Comparison of ENCODE assay signal across 1 cellular context in genomic region chr2:3659447-3660432, GRCh38.
TF ChIP-seq lines count a peak whose summit lies in the region.

No MANE protein-coding gene starts in this region.

TF ChIP-seq in HepG2, 621 proteins besides CTCF, POLR2A, EP300 and RAD21 (continued from another document and continues in another):
- TF ChIP-seq, protein P1, sequence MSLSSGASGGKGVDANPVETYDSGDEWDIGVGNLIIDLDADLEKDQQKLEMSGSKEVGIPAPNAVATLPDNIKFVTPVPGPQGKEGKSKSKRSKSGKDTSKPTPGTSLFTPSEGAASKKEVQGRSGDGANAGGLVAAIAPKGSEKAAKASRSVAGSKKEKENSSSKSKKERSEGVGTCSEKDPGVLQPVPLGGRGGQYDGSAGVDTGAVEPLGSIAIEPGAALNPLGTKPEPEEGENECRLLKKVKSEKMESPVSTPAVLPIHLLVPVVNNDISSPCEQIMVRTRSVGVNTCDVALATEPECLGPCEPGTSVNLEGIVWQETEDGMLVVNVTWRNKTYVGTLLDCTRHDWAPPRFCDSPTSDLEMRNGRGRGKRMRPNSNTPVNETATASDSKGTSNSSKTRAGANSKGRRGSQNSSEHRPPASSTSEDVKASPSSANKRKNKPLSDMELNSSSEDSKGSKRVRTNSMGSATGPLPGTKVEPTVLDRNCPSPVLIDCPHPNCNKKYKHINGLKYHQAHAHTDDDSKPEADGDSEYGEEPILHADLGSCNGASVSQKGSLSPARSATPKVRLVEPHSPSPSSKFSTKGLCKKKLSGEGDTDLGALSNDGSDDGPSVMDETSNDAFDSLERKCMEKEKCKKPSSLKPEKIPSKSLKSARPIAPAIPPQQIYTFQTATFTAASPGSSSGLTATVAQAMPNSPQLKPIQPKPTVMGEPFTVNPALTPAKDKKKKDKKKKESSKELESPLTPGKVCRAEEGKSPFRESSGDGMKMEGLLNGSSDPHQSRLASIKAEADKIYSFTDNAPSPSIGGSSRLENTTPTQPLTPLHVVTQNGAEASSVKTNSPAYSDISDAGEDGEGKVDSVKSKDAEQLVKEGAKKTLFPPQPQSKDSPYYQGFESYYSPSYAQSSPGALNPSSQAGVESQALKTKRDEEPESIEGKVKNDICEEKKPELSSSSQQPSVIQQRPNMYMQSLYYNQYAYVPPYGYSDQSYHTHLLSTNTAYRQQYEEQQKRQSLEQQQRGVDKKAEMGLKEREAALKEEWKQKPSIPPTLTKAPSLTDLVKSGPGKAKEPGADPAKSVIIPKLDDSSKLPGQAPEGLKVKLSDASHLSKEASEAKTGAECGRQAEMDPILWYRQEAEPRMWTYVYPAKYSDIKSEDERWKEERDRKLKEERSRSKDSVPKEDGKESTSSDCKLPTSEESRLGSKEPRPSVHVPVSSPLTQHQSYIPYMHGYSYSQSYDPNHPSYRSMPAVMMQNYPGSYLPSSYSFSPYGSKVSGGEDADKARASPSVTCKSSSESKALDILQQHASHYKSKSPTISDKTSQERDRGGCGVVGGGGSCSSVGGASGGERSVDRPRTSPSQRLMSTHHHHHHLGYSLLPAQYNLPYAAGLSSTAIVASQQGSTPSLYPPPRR (CRISPR knock-in tag; IDR thresholded peaks at IDR 0.05; ENCODE audit: borderline replicate concordance), result 0 out of 2 replicates have a peak, but pooled peaks have one; percentile 27
- no peak for TF ChIP-seq ZBTB7A (CRISPR knock-in tag; IDR thresholded peaks at IDR 0.05)
- TF ChIP-seq, protein P2, sequence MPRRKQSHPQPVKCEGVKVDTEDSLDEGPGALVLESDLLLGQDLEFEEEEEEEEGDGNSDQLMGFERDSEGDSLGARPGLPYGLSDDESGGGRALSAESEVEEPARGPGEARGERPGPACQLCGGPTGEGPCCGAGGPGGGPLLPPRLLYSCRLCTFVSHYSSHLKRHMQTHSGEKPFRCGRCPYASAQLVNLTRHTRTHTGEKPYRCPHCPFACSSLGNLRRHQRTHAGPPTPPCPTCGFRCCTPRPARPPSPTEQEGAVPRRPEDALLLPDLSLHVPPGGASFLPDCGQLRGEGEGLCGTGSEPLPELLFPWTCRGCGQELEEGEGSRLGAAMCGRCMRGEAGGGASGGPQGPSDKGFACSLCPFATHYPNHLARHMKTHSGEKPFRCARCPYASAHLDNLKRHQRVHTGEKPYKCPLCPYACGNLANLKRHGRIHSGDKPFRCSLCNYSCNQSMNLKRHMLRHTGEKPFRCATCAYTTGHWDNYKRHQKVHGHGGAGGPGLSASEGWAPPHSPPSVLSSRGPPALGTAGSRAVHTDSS (CRISPR knock-in tag; conservative IDR thresholded peaks at IDR 0.05), result no peak
- TF ChIP-seq NFYC (CRISPR knock-in tag; IDR thresholded peaks at IDR 0.05), result no peak
- no peak for TF ChIP-seq JUN (CRISPR knock-in tag; IDR thresholded peaks at IDR 0.05)
- TF ChIP-seq CBX1 (IDR thresholded peaks at IDR 0.05; ENCODE audit: low read depth), result no peak
- no peak for TF ChIP-seq KDM5B (CRISPR knock-in tag; IDR thresholded peaks at IDR 0.05; ENCODE audit: borderline replicate concordance)
- TF ChIP-seq KDM5A (IDR thresholded peaks at IDR 0.05; ENCODE audit: borderline replicate concordance, low read length), result no peak
- TF ChIP-seq GATA4 (IDR thresholded peaks at IDR 0.05; ENCODE audit: borderline replicate concordance, low read depth), result no peak
- no peak for TF ChIP-seq ZNF207 (IDR thresholded peaks at IDR 0.05; ENCODE audit: borderline replicate concordance)
- TF ChIP-seq, protein P3, sequence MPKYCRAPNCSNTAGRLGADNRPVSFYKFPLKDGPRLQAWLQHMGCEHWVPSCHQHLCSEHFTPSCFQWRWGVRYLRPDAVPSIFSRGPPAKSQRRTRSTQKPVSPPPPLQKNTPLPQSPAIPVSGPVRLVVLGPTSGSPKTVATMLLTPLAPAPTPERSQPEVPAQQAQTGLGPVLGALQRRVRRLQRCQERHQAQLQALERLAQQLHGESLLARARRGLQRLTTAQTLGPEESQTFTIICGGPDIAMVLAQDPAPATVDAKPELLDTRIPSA (CRISPR knock-in tag; IDR thresholded peaks at IDR 0.05; ENCODE audit: borderline replicate concordance), result no peak
- TF ChIP-seq DRAP1 (CRISPR knock-in tag; IDR thresholded peaks at IDR 0.05), result no peak
- TF ChIP-seq ZBTB3 (CRISPR knock-in tag; IDR thresholded peaks at IDR 0.05; ENCODE audit: borderline replicate concordance, low read depth), result no peak
- no peak for TF ChIP-seq RAD51 (IDR thresholded peaks at IDR 0.05; ENCODE audit: borderline replicate concordance)
- TF ChIP-seq KLF6 (CRISPR knock-in tag; IDR thresholded peaks at IDR 0.05), result no peak
- TF ChIP-seq SATB2 (CRISPR knock-in tag; IDR thresholded peaks at IDR 0.05), result no peak
- TF ChIP-seq ZNF562 (CRISPR knock-in tag; IDR thresholded peaks at IDR 0.05; ENCODE audit: borderline replicate concordance), result no peak
- TF ChIP-seq RARG (CRISPR knock-in tag; IDR thresholded peaks at IDR 0.05; ENCODE audit: low read depth), result no peak
- no peak for TF ChIP-seq ZNF460 (CRISPR knock-in tag; IDR thresholded peaks at IDR 0.05; ENCODE audit: borderline replicate concordance)
- no peak for TF ChIP-seq PLRG1 (conservative IDR thresholded peaks at IDR 0.05)
- no peak for TF ChIP-seq GFI1 (CRISPR knock-in tag; IDR thresholded peaks at IDR 0.05; ENCODE audit: borderline replicate concordance)
- no peak for TF ChIP-seq ZSCAN25 (CRISPR knock-in tag; IDR thresholded peaks at IDR 0.05)
- TF ChIP-seq AGO1 (IDR thresholded peaks at IDR 0.05; ENCODE audit: low read depth, low read length, poor library complexity, severe bottlenecking), result no peak
- no peak for TF ChIP-seq ZNF720 (CRISPR knock-in tag; IDR thresholded peaks at IDR 0.05)
- TF ChIP-seq SAP130 (CRISPR knock-in tag; IDR thresholded peaks at IDR 0.05; ENCODE audit: low read depth), result peak; percentile 44
- TF ChIP-seq ZNF546 (CRISPR knock-in tag; conservative IDR thresholded peaks at IDR 0.05), result no peak
- TF ChIP-seq FOXK2 (IDR thresholded peaks at IDR 0.05), result no peak
- no peak for TF ChIP-seq ZNF17 (CRISPR knock-in tag; IDR thresholded peaks at IDR 0.05)
- TF ChIP-seq ZNF33B (CRISPR knock-in tag; IDR thresholded peaks at IDR 0.05), result 0 out of 2 replicates have a peak, but pooled peaks have one; percentile 35
- TF ChIP-seq SIX4 (CRISPR knock-in tag; IDR thresholded peaks at IDR 0.05), result no peak
- TF ChIP-seq ZNF251 (CRISPR knock-in tag; IDR thresholded peaks at IDR 0.05), result 0 out of 2 replicates have a peak, but pooled peaks have one; percentile 31
- TF ChIP-seq, protein P4, sequence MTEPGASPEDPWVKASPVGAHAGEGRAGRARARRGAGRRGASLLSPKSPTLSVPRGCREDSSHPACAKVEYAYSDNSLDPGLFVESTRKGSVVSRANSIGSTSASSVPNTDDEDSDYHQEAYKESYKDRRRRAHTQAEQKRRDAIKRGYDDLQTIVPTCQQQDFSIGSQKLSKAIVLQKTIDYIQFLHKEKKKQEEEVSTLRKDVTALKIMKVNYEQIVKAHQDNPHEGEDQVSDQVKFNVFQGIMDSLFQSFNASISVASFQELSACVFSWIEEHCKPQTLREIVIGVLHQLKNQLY (CRISPR knock-in tag; IDR thresholded peaks at IDR 0.05), result no peak
- 0 out of 2 replicates have a peak, but pooled peaks have one; percentile 36 for TF ChIP-seq ZNF878 (CRISPR knock-in tag; IDR thresholded peaks at IDR 0.05)
- TF ChIP-seq, protein P5, sequence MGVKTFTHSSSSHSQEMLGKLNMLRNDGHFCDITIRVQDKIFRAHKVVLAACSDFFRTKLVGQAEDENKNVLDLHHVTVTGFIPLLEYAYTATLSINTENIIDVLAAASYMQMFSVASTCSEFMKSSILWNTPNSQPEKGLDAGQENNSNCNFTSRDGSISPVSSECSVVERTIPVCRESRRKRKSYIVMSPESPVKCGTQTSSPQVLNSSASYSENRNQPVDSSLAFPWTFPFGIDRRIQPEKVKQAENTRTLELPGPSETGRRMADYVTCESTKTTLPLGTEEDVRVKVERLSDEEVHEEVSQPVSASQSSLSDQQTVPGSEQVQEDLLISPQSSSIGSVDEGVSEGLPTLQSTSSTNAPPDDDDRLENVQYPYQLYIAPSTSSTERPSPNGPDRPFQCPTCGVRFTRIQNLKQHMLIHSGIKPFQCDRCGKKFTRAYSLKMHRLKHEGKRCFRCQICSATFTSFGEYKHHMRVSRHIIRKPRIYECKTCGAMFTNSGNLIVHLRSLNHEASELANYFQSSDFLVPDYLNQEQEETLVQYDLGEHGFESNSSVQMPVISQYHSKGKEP (CRISPR knock-in tag; IDR thresholded peaks at IDR 0.05), result no peak
- TF ChIP-seq ZBTB2 (CRISPR knock-in tag; IDR thresholded peaks at IDR 0.05; ENCODE audit: low read depth), result no peak
- no peak for TF ChIP-seq ZSCAN20 (CRISPR knock-in tag; IDR thresholded peaks at IDR 0.05; ENCODE audit: borderline replicate concordance)
- TF ChIP-seq ZNF432 (CRISPR knock-in tag; IDR thresholded peaks at IDR 0.05; ENCODE audit: borderline replicate concordance), result no peak
- no peak; the same call in 1 of the 2 replicates for TF ChIP-seq IKZF5 (CRISPR knock-in tag; IDR thresholded peaks at IDR 0.05)
- TF ChIP-seq CREB1 (IDR thresholded peaks at IDR 0.05), result no peak
- no peak for TF ChIP-seq CREB1 (CRISPR knock-in tag; IDR thresholded peaks at IDR 0.05)
- no peak for TF ChIP-seq HES4 (CRISPR knock-in tag; IDR thresholded peaks at IDR 0.05; ENCODE audit: borderline replicate concordance)
- TF ChIP-seq, protein P6, sequence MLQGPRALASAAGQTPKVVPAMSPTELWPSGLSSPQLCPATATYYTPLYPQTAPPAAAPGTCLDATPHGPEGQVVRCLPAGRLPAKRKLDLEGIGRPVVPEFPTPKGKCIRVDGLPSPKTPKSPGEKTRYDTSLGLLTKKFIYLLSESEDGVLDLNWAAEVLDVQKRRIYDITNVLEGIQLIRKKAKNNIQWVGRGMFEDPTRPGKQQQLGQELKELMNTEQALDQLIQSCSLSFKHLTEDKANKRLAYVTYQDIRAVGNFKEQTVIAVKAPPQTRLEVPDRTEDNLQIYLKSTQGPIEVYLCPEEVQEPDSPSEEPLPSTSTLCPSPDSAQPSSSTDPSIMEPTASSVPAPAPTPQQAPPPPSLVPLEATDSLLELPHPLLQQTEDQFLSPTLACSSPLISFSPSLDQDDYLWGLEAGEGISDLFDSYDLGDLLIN (CRISPR knock-in tag; IDR thresholded peaks at IDR 0.05; ENCODE audit: borderline replicate concordance), result no peak
- no peak for TF ChIP-seq ZUFSP (CRISPR knock-in tag; IDR thresholded peaks at IDR 0.05; ENCODE audit: borderline replicate concordance)
- TF ChIP-seq ZNF761 (CRISPR knock-in tag; conservative IDR thresholded peaks at IDR 0.05), result no peak
- no peak for TF ChIP-seq MAF1 (CRISPR knock-in tag; IDR thresholded peaks at IDR 0.05; ENCODE audit: borderline replicate concordance)
- TF ChIP-seq ZNF850 (CRISPR knock-in tag; conservative IDR thresholded peaks at IDR 0.05), result no peak
- TF ChIP-seq MTF2 (CRISPR knock-in tag; IDR thresholded peaks at IDR 0.05; ENCODE audit: borderline replicate concordance), result no peak
- TF ChIP-seq, protein P7, sequence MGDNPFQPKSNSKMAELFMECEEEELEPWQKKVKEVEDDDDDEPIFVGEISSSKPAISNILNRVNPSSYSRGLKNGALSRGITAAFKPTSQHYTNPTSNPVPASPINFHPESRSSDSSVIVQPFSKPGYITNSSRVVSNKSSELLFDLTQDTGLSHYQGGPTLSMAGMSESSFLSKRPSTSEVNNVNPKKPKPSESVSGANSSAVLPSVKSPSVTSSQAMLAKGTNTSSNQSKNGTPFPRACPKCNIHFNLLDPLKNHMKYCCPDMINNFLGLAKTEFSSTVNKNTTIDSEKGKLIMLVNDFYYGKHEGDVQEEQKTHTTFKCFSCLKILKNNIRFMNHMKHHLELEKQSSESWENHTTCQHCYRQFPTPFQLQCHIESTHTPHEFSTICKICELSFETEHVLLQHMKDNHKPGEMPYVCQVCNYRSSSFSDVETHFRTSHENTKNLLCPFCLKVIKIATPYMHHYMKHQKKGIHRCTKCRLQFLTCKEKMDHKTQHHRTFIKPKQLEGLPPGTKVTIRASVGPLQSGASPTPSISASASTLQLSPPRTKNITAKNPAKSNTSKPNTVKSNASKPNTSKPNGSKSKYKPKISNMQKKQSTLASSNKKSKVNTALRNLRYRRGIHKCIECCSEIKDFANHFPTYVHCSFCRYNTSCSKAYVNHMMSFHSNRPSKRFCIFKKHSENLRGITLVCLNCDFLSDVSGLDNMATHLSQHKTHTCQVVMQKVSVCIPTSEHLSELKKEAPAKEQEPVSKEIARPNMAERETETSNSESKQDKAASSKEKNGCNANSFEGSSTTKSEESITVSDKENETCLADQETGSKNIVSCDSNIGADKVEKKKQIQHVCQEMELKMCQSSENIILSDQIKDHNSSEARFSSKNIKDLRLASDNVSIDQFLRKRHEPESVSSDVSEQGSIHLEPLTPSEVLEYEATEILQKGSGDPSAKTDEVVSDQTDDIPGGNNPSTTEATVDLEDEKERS (CRISPR knock-in tag; IDR thresholded peaks at IDR 0.05), result 0 out of 2 replicates have a peak, but pooled peaks have one; percentile 47
- peak; percentile 28; the same call in 1 of the 2 replicates for TF ChIP-seq KLF11 (CRISPR knock-in tag; IDR thresholded peaks at IDR 0.05)
